In genomic region chr7:94417921-94418320, GRCh38 we compare ENCODE assay signal across 16 cellular contexts. TPM values are rescaled to one million over a fixed set of nuclear protein-coding genes. Genes with fewer than 3 reads are reported as not detected.
A peak's percentile ranks its signal among the peaks of the same experiment; 100 is the strongest.
DNase-seq lines count a peak whose midpoint lies in the region; ATAC-seq and TF ChIP-seq lines count a peak whose summit lies in the region.
"Had no signal": no experiment of that assay in that cellular context is flagged by ENCODE, and none has a peak within 500 bp of the region (broad histone marks: within the 10 kb centered on the region; RNA-seq: fewer than 3 reads in every experiment).

No MANE protein-coding gene starts in this region.

- H4K20me1 ChIP-seq in SK-N-SH (ENCODE audit: insufficient read depth), result no peaks in the 10 kb centered on the region

- H3K27me3 ChIP-seq in SJSA1 (replicated peaks) (no peaks in the 10 kb centered on the region), uterus (no peaks in the 10 kb centered on the region), SK-N-SH (ENCODE audit: insufficient read depth) (no peaks in the 10 kb centered on the region)

- H3K27ac ChIP-seq in SJSA1 (peak overlapping the region; percentile 61), uterus (peak overlapping the region; percentile 74 to 98), SK-N-SH (ENCODE audit: low read depth in 2 of 2, low read length in 1 of 2) (no peak overlapping the region)
- H3K27ac ChIP-seq: C4-2B, foreskin keratinocyte had no signal

- no peak for TF ChIP-seq EP300 in SK-N-SH (IDR thresholded peaks at IDR 0.05; ENCODE audit: borderline replicate concordance in 1 of 2, low read depth in 1 of 2, low read length in 1 of 2)

- H3K9me3 Mint-ChIP-seq in glutamatergic neuron (ENCODE audit: unreplicated experiment), result peaks cover 2% of the 10 kb centered on the region
- H3K9me3 Mint-ChIP-seq: activated T-helper 17 cell treated with anti-CD3 and anti-CD28 coated beads, Interleukin-2, amount 50 U/mL, for 72 hours had no signal

- 96% methylated on average over 3 of the region's 3 CpGs for WGBS in SK-N-SH (ENCODE audit: low lambda C conversion rate)

- H3K79me2 ChIP-seq in SK-N-SH (ENCODE audit: insufficient read depth), result no peaks in the 10 kb centered on the region

- no peak overlapping the region for H2AFZ ChIP-seq in SK-N-SH (ENCODE audit: low read depth)

- intact Hi-C loops in uterus (cut with DNase I; ENCODE audit: low total_unique reads), result no loop called here

- no peaks in the 10 kb centered on the region for H3K36me3 Mint-ChIP-seq in glutamatergic neuron (ENCODE audit: unreplicated experiment)

- H3K27me3 Mint-ChIP-seq in glutamatergic neuron (ENCODE audit: unreplicated experiment), result peaks cover 8% of the 10 kb centered on the region

- TF ChIP-seq RAD21 in SK-N-SH (IDR thresholded peaks at IDR 0.05; ENCODE audit: low read length), result no peak

- peaks cover 29% of the 10 kb centered on the region for H3K4me1 Mint-ChIP-seq in glutamatergic neuron (ENCODE audit: low read depth, unreplicated experiment)
- H3K4me1 Mint-ChIP-seq: activated T-helper 17 cell treated with anti-CD3 and anti-CD28 coated beads, Interleukin-2, amount 50 U/mL, for 72 hours had no signal

- ATAC-seq in GM19328 (IDR thresholded peaks at IDR 0.05; ENCODE audit: unreplicated experiment), result no peak
- ATAC-seq: activated T-helper 17 cell treated with anti-CD3 and anti-CD28 coated beads, Interleukin-2, amount 50 U/mL, for 72 hours; foreskin keratinocyte had no signal

- peak overlapping the region; percentile 78 for H3K27ac Mint-ChIP-seq in glutamatergic neuron (ENCODE audit: unreplicated experiment)
- H3K27ac Mint-ChIP-seq: activated T-helper 17 cell treated with anti-CD3 and anti-CD28 coated beads, Interleukin-2, amount 50 U/mL, for 72 hours had no signal

- no peaks in the 10 kb centered on the region for H3K9me2 ChIP-seq in SK-N-SH

- H3K4me3 Mint-ChIP-seq in glutamatergic neuron (ENCODE audit: unreplicated experiment), result no peak overlapping the region
- H3K4me3 Mint-ChIP-seq: activated T-helper 17 cell treated with anti-CD3 and anti-CD28 coated beads, Interleukin-2, amount 50 U/mL, for 72 hours had no signal

- H3K4me1 ChIP-seq in SJSA1 (replicated peaks) (peaks cover 100% of the 10 kb centered on the region), uterus (peaks cover 0 to 4% of the 10 kb centered on the region in 2 donors), SK-N-SH (ENCODE audit: control insufficient read depth in 1 of 2, insufficient read depth in 2 of 2, low read depth in 1 of 2, low read length in 1 of 2) (peaks cover 3 to 6% of the 10 kb centered on the region in 2 experiments; a peak in 3 of 4 replicates)
- H3K4me1 ChIP-seq: foreskin keratinocyte had no signal

- TF ChIP-seq POLR2A in uterus (IDR thresholded peaks at IDR 0.05), result no peak

- POLR2A ChIA-PET in SK-N-SH (lab: Yijun Ruan, JAX), result no interaction called here

- CTCF ChIA-PET in SK-N-SH (lab: Yijun Ruan, JAX), result interaction anchor here (1.6 to 2.0 kb wide), 2 partner anchors 17 to 22 kb away, joined by 5 read pairs; no protein-coding TSS in a partner anchor

- peaks cover 100% of the 10 kb centered on the region for H3K36me3 ChIP-seq in SJSA1
- H3K36me3 ChIP-seq in uterus, result no peaks in the 10 kb centered on the region
- H3K36me3 ChIP-seq in SK-N-SH (replicated peaks in 1 of 2; ENCODE audit: control insufficient read depth in 1 of 2, insufficient read depth in 2 of 2, low read length in 1 of 2), result peaks cover 0 to 3% of the 10 kb centered on the region in 2 experiments

- peak; percentile 51 for DNase-seq in LHCN-M2 (ENCODE audit: low read depth)
- no peak for DNase-seq in SJSA1 (ENCODE audit: low read depth in 1 of 2, low spot score in 2 of 2)
- no peak for DNase-seq in glutamatergic neuron
- DNase-seq in uterus, result no peak
- no peak for DNase-seq in SK-N-SH
- no peak for DNase-seq in NCI-H187 treated with DMSO at 0.1 percent for 48 hours (lab: John Stamatoyannopoulos, UW)
- DNase-seq: activated CD4-positive, CD25-positive, alpha-beta regulatory T cell treated with anti-CD3 and anti-CD28 coated beads, Interleukin-2, amount 50 U/mL, for 72 hours; amniotic stem cell; foreskin keratinocyte; KBM-7; NCI-H1105; nucleus accumbens; Right ventricle myocardium superior had no signal

- H3K9me3 ChIP-seq in SJSA1 (replicated peaks) (no peaks in the 10 kb centered on the region), uterus (no peaks in the 10 kb centered on the region), SK-N-SH (no peaks in the 10 kb centered on the region)

- peaks cover 7% of the 10 kb centered on the region for H3F3A ChIP-seq in SK-N-SH (replicated peaks; ENCODE audit: insufficient read depth)

- no peak overlapping the region for H3K9ac ChIP-seq in SK-N-SH

- no peak overlapping the region for H3K4me2 ChIP-seq in SK-N-SH

- no peak overlapping the region for H3K4me3 ChIP-seq in SJSA1
- H3K4me3 ChIP-seq in uterus, result no peak overlapping the region
- H3K4me3 ChIP-seq in SK-N-SH (ENCODE audit: low read depth in 2 of 2, low read length in 1 of 2), result no peak overlapping the region

- TF ChIP-seq CTCF in glutamatergic neuron (IDR thresholded peaks at IDR 0.05; ENCODE audit: partially characterized antibody, unreplicated experiment), result no peak
- TF ChIP-seq CTCF in uterus (IDR thresholded peaks at IDR 0.05), result no peak
- TF ChIP-seq CTCF in SK-N-SH (IDR thresholded peaks at IDR 0.05), result no peak

TF ChIP-seq in SK-N-SH, 30 proteins besides CTCF, POLR2A, EP300 and RAD21:
- TF ChIP-seq FOXM1 (IDR thresholded peaks at IDR 0.05; ENCODE audit: low read depth), result no peak
- no peak for TF ChIP-seq RCOR1 (IDR thresholded peaks at IDR 0.05; ENCODE audit: low read length)
- no peak for TF ChIP-seq NFIC (IDR thresholded peaks at IDR 0.05; ENCODE audit: borderline replicate concordance)
- TF ChIP-seq TCF12 (IDR thresholded peaks at IDR 0.05), result no peak
- TF ChIP-seq RFX5 (IDR thresholded peaks at IDR 0.05; ENCODE audit: low read length), result no peak
- no peak for TF ChIP-seq MXI1 (IDR thresholded peaks at IDR 0.05; ENCODE audit: low read depth, low read length)
- TF ChIP-seq TEAD4 (IDR thresholded peaks at IDR 0.05; ENCODE audit: borderline replicate concordance, insufficient read depth), result no peak
- TF ChIP-seq POLR2AphosphoS5 (IDR thresholded peaks at IDR 0.05; ENCODE audit: low read depth, low read length), result no peak
- no peak for TF ChIP-seq SMC3 (IDR thresholded peaks at IDR 0.05; ENCODE audit: low read depth, low read length)
- no peak for TF ChIP-seq PBX3 (IDR thresholded peaks at IDR 0.05)
- TF ChIP-seq REST (IDR thresholded peaks at IDR 0.05; ENCODE audit: low read depth, low read length), result no peak
TF ChIP-seq in SK-N-SH: peak in this region for 0.

RNA-seq across cellular contexts. Expression of gene COL1A2, which starts 23.2 kb away (rescaled TPM):
- total RNA-seq in LHCN-M2 (2014; rRNA removed) (808 and 986 TPM in 2 replicates), glutamatergic neuron (ENCODE audit: unreplicated experiment) (6.8 TPM), uterus (over 10,000 TPM in 1 of 4 donors, 100 to 1,000 TPM in 2, 10 to 100 TPM in 1; 59.1 to 10,885 (median 259) TPM)
- 1,193 TPM for polyA plus RNA-seq in LHCN-M2 (2012)
- 2,203 and 4,473 TPM in 2 replicates for total RNA-seq in SJSA1 (2014; rRNA removed; shearing (Covaris generic))
- polyA plus RNA-seq in SK-N-SH (2012; rRNA removed), result 4.5 and 11.4 TPM in 2 replicates
- 6.5 and 7.3 TPM in 2 replicates for polyA plus RNA-seq in SK-N-SH (2012; cell fraction: cytosol; rRNA removed)
- 13.4 and 14.1 TPM in 2 replicates for polyA plus RNA-seq in SK-N-SH (2012; cell fraction: nucleus; rRNA removed)
- total RNA-seq: activated T-helper 17 cell treated with anti-CD3 and anti-CD28 coated beads, Interleukin-2, amount 50 U/mL, for 72 hours had no signal

Comparison
In these comparisons a context has a peak if more than half of its experiments do, and no peak if none do; other contexts are left out.
1. H3K27ac ChIP-seq: peak in SJSA1 (single experiment) and uterus (2 of 2); none in SK-N-SH (0 of 2).